ENCODE assay signal across 8 cellular contexts in genomic region chr1:43582162-43582566, GRCh38. TPM values are rescaled to one million over a fixed set of nuclear protein-coding genes. Genes with fewer than 3 reads are reported as not detected.
DNase-seq lines count a peak whose midpoint lies in the region; ATAC-seq and TF ChIP-seq lines count a peak whose summit lies in the region.

No MANE protein-coding gene starts in this region.

- no peak for TF ChIP-seq CTCF in left lung (IDR thresholded peaks at IDR 0.05)

- peaks cover 0 to 11% of the 10 kb centered on the region in 2 donors for H3K36me3 ChIP-seq in left lung

- H3K36me3 Mint-ChIP-seq in activated naive CD8-positive, alpha-beta T cell treated with anti-CD3 and anti-CD28 coated beads, Interleukin-2, amount 50 U/mL, for 24 hours (ENCODE audit: low read depth) = no peaks in the 10 kb centered on the region
- H3K36me3 Mint-ChIP-seq in stimulated activated naive CD8-positive, alpha-beta T cell treated with anti-CD3 and anti-CD28 coated beads, Interleukin-15, Interleukin-2, amounts not matched to agents 100 ng/mL and 50 ng/mL, for 24 hours (ENCODE audit: low read depth) = no peaks in the 10 kb centered on the region

- no peak overlapping the region for H3K27ac ChIP-seq in left lung

- peak overlapping the region; percentile 75 for H3K27ac Mint-ChIP-seq in activated naive CD8-positive, alpha-beta T cell treated with anti-CD3 and anti-CD28 coated beads, Interleukin-2, amount 50 U/mL, for 24 hours
- peak overlapping the region; percentile 69 for H3K27ac Mint-ChIP-seq in stimulated activated naive CD8-positive, alpha-beta T cell treated with anti-CD3 and anti-CD28 coated beads, Interleukin-15, Interleukin-2, amounts not matched to agents 100 ng/mL and 50 ng/mL, for 24 hours

- ATAC-seq in HG02610 (IDR thresholded peaks at IDR 0.05; ENCODE audit: unreplicated experiment) = peak; percentile 80
- ATAC-seq in activated naive CD8-positive, alpha-beta T cell treated with anti-CD3 and anti-CD28 coated beads, Interleukin-2, amount 50 U/mL, for 24 hours = peak; percentile 99
- peak; percentile 92 for ATAC-seq in left lung
- ATAC-seq in GM19467 (IDR thresholded peaks at IDR 0.05; ENCODE audit: unreplicated experiment) = no peak

- no peaks in the 10 kb centered on the region for H3K4me1 ChIP-seq in left lung

- H3K9me3 ChIP-seq in left lung = no peaks in the 10 kb centered on the region

- H3K4me3 Mint-ChIP-seq in activated naive CD8-positive, alpha-beta T cell treated with anti-CD3 and anti-CD28 coated beads, Interleukin-2, amount 50 U/mL, for 24 hours = no peak overlapping the region
- H3K4me3 Mint-ChIP-seq in stimulated activated naive CD8-positive, alpha-beta T cell treated with anti-CD3 and anti-CD28 coated beads, Interleukin-15, Interleukin-2, amounts not matched to agents 100 ng/mL and 50 ng/mL, for 24 hours = no peak overlapping the region

- H3K4me1 Mint-ChIP-seq in activated naive CD8-positive, alpha-beta T cell treated with anti-CD3 and anti-CD28 coated beads, Interleukin-2, amount 50 U/mL, for 24 hours = peaks cover 4% of the 10 kb centered on the region
- peaks cover 6% of the 10 kb centered on the region for H3K4me1 Mint-ChIP-seq in stimulated activated naive CD8-positive, alpha-beta T cell treated with anti-CD3 and anti-CD28 coated beads, Interleukin-15, Interleukin-2, amounts not matched to agents 100 ng/mL and 50 ng/mL, for 24 hours (ENCODE audit: low read depth)

- intact Hi-C loops in left lung (cut with DNase I) = no loop called here

- DNase-seq in ELR (ENCODE audit: low read depth) (peak; percentile 97), NCI-H526 treated with DMSO at 0.1 percent for 48 hours (lab: John Stamatoyannopoulos, UW) (peak; percentile 44), left lung (peak in 1 of 2 donors; percentile 61)
- DNase-seq in activated naive CD8-positive, alpha-beta T cell treated with anti-CD3 and anti-CD28 coated beads, Interleukin-2, amount 50 U/mL, for 24 hours = peak; percentile 49
- DNase-seq in stimulated activated naive CD4-positive, alpha-beta T cell treated with Interleukin-2 at 50 U/mL for 16 hours (lab: John Stamatoyannopoulos, UW) = no peak

- H3K27me3 Mint-ChIP-seq in activated naive CD8-positive, alpha-beta T cell treated with anti-CD3 and anti-CD28 coated beads, Interleukin-2, amount 50 U/mL, for 24 hours = no peaks in the 10 kb centered on the region
- H3K27me3 Mint-ChIP-seq in stimulated activated naive CD8-positive, alpha-beta T cell treated with anti-CD3 and anti-CD28 coated beads, Interleukin-15, Interleukin-2, amounts not matched to agents 100 ng/mL and 50 ng/mL, for 24 hours = no peaks in the 10 kb centered on the region

- no peak overlapping the region for H3K4me3 ChIP-seq in left lung

- no peaks in the 10 kb centered on the region for H3K9me3 Mint-ChIP-seq in activated naive CD8-positive, alpha-beta T cell treated with anti-CD3 and anti-CD28 coated beads, Interleukin-2, amount 50 U/mL, for 24 hours
- H3K9me3 Mint-ChIP-seq in stimulated activated naive CD8-positive, alpha-beta T cell treated with anti-CD3 and anti-CD28 coated beads, Interleukin-15, Interleukin-2, amounts not matched to agents 100 ng/mL and 50 ng/mL, for 24 hours = no peaks in the 10 kb centered on the region

- H3K27me3 ChIP-seq in left lung = no peaks in the 10 kb centered on the region

RNA-seq across cellular contexts. Expression of gene PTPRF, which starts 51.5 kb away (rescaled TPM):
- total RNA-seq in left lung = 100 to 1,000 TPM; 123 to 279 TPM
